ENCODE assay signal across 1 cellular context in the genomic region with DNA sequence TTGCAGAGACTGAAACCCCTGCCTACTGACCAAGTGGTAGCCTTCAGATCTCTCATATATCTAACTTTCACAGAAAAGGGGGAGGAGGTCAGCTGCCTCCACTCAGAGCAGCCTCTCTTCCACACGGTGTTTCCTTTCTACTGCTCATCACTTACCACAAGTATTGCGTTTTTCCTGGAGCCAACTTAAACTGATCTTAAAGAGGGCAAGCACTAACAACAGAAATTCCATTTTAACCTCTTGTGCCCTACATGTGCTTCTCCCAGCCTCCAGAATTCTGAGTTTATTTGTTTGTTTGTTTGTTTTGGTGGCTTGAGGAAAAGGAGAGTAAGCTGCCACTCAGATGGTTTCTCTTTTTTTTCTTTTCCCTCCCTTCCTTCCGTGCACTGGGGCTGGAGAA.
TF ChIP-seq lines count a peak whose summit lies in the region.

No MANE protein-coding gene starts in this region.

TF ChIP-seq in HepG2, 621 proteins besides CTCF, POLR2A, EP300 and RAD21 (continued from another document):
- TF ChIP-seq, protein P1, sequence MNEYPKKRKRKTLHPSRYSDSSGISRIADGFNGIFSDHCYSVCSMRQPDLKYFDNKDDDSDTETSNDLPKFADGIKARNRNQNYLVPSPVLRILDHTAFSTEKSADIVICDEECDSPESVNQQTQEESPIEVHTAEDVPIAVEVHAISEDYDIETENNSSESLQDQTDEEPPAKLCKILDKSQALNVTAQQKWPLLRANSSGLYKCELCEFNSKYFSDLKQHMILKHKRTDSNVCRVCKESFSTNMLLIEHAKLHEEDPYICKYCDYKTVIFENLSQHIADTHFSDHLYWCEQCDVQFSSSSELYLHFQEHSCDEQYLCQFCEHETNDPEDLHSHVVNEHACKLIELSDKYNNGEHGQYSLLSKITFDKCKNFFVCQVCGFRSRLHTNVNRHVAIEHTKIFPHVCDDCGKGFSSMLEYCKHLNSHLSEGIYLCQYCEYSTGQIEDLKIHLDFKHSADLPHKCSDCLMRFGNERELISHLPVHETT (CRISPR knock-in tag; conservative IDR thresholded peaks at IDR 0.05): 0 out of 2 replicates have a peak, but pooled peaks have one; percentile 7
- TF ChIP-seq GFI1 (CRISPR knock-in tag; IDR thresholded peaks at IDR 0.05; ENCODE audit: borderline replicate concordance) (no peak), SALL2 (CRISPR knock-in tag; IDR thresholded peaks at IDR 0.05) (0 out of 2 replicates have a peak, but pooled peaks have one; percentile 2), NFKB2 (CRISPR knock-in tag; IDR thresholded peaks at IDR 0.05; ENCODE audit: borderline replicate concordance) (no peak), ZNF44 (CRISPR knock-in tag; IDR thresholded peaks at IDR 0.05) (0 out of 2 replicates have a peak, but pooled peaks have one; percentile 44), GLI4 (CRISPR knock-in tag; IDR thresholded peaks at IDR 0.05; ENCODE audit: borderline replicate concordance) (0 out of 2 replicates have a peak, but pooled peaks have one; percentile 76), ZNF720 (CRISPR knock-in tag; IDR thresholded peaks at IDR 0.05) (no peak), MTA3 (CRISPR knock-in tag; IDR thresholded peaks at IDR 0.05) (no peak), KLF15 (CRISPR knock-in tag; IDR thresholded peaks at IDR 0.05; ENCODE audit: borderline replicate concordance) (no peak), BRCA1 (CRISPR knock-in tag; IDR thresholded peaks at IDR 0.05) (no peak), SNAI1 (CRISPR knock-in tag; IDR thresholded peaks at IDR 0.05; ENCODE audit: borderline replicate concordance) (no peak), ISL2 (CRISPR knock-in tag; IDR thresholded peaks at IDR 0.05) (no peak), ZBTB7A (CRISPR knock-in tag; IDR thresholded peaks at IDR 0.05) (no peak)
- TF ChIP-seq, protein P2, sequence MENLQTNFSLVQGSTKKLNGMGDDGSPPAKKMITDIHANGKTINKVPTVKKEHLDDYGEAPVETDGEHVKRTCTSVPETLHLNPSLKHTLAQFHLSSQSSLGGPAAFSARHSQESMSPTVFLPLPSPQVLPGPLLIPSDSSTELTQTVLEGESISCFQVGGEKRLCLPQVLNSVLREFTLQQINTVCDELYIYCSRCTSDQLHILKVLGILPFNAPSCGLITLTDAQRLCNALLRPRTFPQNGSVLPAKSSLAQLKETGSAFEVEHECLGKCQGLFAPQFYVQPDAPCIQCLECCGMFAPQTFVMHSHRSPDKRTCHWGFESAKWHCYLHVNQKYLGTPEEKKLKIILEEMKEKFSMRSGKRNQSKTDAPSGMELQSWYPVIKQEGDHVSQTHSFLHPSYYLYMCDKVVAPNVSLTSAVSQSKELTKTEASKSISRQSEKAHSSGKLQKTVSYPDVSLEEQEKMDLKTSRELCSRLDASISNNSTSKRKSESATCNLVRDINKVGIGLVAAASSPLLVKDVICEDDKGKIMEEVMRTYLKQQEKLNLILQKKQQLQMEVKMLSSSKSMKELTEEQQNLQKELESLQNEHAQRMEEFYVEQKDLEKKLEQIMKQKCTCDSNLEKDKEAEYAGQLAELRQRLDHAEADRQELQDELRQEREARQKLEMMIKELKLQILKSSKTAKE (CRISPR knock-in tag; IDR thresholded peaks at IDR 0.05; ENCODE audit: borderline replicate concordance): no peak
- TF ChIP-seq, protein P3, sequence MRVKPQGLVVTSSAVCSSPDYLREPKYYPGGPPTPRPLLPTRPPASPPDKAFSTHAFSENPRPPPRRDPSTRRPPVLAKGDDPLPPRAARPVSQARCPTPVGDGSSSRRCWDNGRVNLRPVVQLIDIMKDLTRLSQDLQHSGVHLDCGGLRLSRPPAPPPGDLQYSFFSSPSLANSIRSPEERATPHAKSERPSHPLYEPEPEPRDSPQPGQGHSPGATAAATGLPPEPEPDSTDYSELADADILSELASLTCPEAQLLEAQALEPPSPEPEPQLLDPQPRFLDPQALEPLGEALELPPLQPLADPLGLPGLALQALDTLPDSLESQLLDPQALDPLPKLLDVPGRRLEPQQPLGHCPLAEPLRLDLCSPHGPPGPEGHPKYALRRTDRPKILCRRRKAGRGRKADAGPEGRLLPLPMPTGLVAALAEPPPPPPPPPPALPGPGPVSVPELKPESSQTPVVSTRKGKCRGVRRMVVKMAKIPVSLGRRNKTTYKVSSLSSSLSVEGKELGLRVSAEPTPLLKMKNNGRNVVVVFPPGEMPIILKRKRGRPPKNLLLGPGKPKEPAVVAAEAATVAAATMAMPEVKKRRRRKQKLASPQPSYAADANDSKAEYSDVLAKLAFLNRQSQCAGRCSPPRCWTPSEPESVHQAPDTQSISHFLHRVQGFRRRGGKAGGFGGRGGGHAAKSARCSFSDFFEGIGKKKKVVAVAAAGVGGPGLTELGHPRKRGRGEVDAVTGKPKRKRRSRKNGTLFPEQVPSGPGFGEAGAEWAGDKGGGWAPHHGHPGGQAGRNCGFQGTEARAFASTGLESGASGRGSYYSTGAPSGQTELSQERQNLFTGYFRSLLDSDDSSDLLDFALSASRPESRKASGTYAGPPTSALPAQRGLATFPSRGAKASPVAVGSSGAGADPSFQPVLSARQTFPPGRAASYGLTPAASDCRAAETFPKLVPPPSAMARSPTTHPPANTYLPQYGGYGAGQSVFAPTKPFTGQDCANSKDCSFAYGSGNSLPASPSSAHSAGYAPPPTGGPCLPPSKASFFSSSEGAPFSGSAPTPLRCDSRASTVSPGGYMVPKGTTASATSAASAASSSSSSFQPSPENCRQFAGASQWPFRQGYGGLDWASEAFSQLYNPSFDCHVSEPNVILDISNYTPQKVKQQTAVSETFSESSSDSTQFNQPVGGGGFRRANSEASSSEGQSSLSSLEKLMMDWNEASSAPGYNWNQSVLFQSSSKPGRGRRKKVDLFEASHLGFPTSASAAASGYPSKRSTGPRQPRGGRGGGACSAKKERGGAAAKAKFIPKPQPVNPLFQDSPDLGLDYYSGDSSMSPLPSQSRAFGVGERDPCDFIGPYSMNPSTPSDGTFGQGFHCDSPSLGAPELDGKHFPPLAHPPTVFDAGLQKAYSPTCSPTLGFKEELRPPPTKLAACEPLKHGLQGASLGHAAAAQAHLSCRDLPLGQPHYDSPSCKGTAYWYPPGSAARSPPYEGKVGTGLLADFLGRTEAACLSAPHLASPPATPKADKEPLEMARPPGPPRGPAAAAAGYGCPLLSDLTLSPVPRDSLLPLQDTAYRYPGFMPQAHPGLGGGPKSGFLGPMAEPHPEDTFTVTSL (CRISPR knock-in tag; IDR thresholded peaks at IDR 0.05; ENCODE audit: borderline replicate concordance): no peak
- TF ChIP-seq, protein P4, sequence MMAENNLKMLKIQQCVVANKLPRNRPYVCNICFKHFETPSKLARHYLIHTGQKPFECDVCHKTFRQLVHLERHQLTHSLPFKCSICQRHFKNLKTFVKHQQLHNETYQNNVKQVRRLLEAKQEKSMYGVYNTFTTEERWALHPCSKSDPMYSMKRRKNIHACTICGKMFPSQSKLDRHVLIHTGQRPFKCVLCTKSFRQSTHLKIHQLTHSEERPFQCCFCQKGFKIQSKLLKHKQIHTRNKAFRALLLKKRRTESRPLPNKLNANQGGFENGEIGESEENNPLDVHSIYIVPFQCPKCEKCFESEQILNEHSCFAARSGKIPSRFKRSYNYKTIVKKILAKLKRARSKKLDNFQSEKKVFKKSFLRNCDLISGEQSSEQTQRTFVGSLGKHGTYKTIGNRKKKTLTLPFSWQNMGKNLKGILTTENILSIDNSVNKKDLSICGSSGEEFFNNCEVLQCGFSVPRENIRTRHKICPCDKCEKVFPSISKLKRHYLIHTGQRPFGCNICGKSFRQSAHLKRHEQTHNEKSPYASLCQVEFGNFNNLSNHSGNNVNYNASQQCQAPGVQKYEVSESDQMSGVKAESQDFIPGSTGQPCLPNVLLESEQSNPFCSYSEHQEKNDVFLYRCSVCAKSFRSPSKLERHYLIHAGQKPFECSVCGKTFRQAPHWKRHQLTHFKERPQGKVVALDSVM (CRISPR knock-in tag; IDR thresholded peaks at IDR 0.05): peak; percentile 88
